19 cellular contexts compared by ENCODE assay signal in the genomic region with DNA sequence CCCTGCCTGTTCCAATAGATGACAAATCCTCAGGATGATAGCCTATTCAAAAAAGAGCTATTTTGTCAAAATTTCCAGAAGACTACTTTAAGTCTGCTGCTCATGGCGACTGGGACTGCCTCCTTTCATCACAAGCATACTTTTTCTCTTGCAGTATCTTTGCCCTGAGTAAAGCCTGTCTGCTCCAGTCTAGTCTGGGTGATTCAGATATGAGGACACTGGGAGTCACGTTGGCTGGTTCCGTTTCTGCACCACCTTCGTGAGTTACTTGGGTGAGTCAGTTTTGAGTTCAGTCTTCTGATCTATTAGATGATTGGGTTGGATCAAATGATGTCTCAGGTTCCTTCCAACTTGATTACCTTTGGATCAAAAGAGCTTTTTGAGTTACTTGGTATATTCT.
DNase-seq lines count a peak whose midpoint lies in the region; ATAC-seq, FAIRE-seq and TF ChIP-seq lines count a peak whose summit lies in the region.
"Had no signal": no experiment of that assay in that cellular context is flagged by ENCODE, and none has a peak within 500 bp of the region (broad histone marks: within the 10 kb centered on the region; RNA-seq: fewer than 3 reads in every experiment).

No MANE protein-coding gene starts in this region.

- 86 to 89% methylated on average over 4 of the region's 4 CpGs for WGBS in tibial nerve, 2 donors

- no peaks in the 10 kb centered on the region for H3K27me3 Mint-ChIP-seq in astrocyte (ENCODE audit: low read depth, unreplicated experiment)
- H3K27me3 Mint-ChIP-seq: B cell, IgD-negative memory B cell had no signal

- no peaks in the 10 kb centered on the region for H3K36me3 ChIP-seq in astrocyte (ENCODE audit: insufficient read depth, low read length)
- no peaks in the 10 kb centered on the region for H3K36me3 ChIP-seq in parathyroid adenoma (ENCODE audit: control insufficient read depth, insufficient read depth, low read length)
- no peaks in the 10 kb centered on the region for H3K36me3 ChIP-seq in tibial nerve
- H3K36me3 ChIP-seq: BLaER1 treated with 17β-estradiol and CSF1 and Interleukin-3, amounts not matched to agents 10 nM and 100 nM had no signal

- no peak for TF ChIP-seq POLR2A in tibial nerve (IDR thresholded peaks at IDR 0.05)

- no peak for ATAC-seq in GM21529 (IDR thresholded peaks at IDR 0.05; ENCODE audit: unreplicated experiment)
- ATAC-seq: CD8-positive, alpha-beta T cell; HepG2 had no signal

- H3K9me3 Mint-ChIP-seq in astrocyte (ENCODE audit: unreplicated experiment): peaks cover 2% of the 10 kb centered on the region
- H3K9me3 Mint-ChIP-seq: IgD-negative memory B cell had no signal

- no peaks in the 10 kb centered on the region for H3K4me1 ChIP-seq in astrocyte (ENCODE audit: insufficient read depth, low read length)
- H3K4me1 ChIP-seq in parathyroid adenoma: peaks cover 5% of the 10 kb centered on the region
- H3K4me1 ChIP-seq in tibial nerve: no peaks in the 10 kb centered on the region

- H3K4me3 ChIP-seq in astrocyte (ENCODE audit: insufficient read depth, low read depth, low read length) (no peak overlapping the region), parathyroid adenoma (ENCODE audit: low read depth, low read length) (no peak overlapping the region), tibial nerve (no peak overlapping the region)
- H3K4me3 ChIP-seq: BLaER1 treated with 17β-estradiol and CSF1 and Interleukin-3, amounts not matched to agents 10 nM and 100 nM had no signal

- H3K9ac ChIP-seq in astrocyte (ENCODE audit: low read length) (no peak overlapping the region), parathyroid adenoma (no peak overlapping the region)
- H3K9ac ChIP-seq: BLaER1 treated with 17β-estradiol and CSF1 and Interleukin-3, amounts not matched to agents 10 nM and 100 nM had no signal

- H4K20me1 ChIP-seq in astrocyte (ENCODE audit: insufficient read depth, low read length): no peaks in the 10 kb centered on the region
- H4K20me1 ChIP-seq: BLaER1 treated with 17β-estradiol and CSF1 and Interleukin-3, amounts not matched to agents 10 nM and 100 nM had no signal

- no peaks in the 10 kb centered on the region for H3K36me3 Mint-ChIP-seq in astrocyte (ENCODE audit: low read depth, unreplicated experiment)
- H3K36me3 Mint-ChIP-seq: CD8-positive, alpha-beta T cell; IgD-negative memory B cell had no signal

- H2AFZ ChIP-seq in astrocyte (ENCODE audit: low read depth, low read length) (no peak overlapping the region), parathyroid adenoma (peak overlapping the region; percentile 47)

- TF ChIP-seq CTCF in astrocyte (IDR thresholded peaks at IDR 0.05; ENCODE audit: insufficient read depth, low read depth, low read length): no peak
- TF ChIP-seq CTCF in parathyroid adenoma (IDR thresholded peaks at IDR 0.05): no peak
- TF ChIP-seq CTCF in tibial nerve (IDR thresholded peaks at IDR 0.05): no peak

- no peak overlapping the region for H3K4me3 Mint-ChIP-seq in astrocyte (ENCODE audit: unreplicated experiment)
- H3K4me3 Mint-ChIP-seq: B cell; CD8-positive, alpha-beta T cell; H9; IgD-negative memory B cell had no signal

- H3K27ac ChIP-seq in astrocyte (ENCODE audit: low read depth, low read length): no peak overlapping the region
- H3K27ac ChIP-seq in parathyroid adenoma: no peak overlapping the region
- no peak overlapping the region for H3K27ac ChIP-seq in tibial nerve
- H3K27ac ChIP-seq: BLaER1 treated with 17β-estradiol and CSF1 and Interleukin-3, amounts not matched to agents 10 nM and 100 nM had no signal

- no peak for TF ChIP-seq EP300 in tibial nerve (IDR thresholded peaks at IDR 0.05)

- H3K9me3 ChIP-seq in astrocyte (ENCODE audit: insufficient read depth, low read depth, low read length) (no peaks in the 10 kb centered on the region), parathyroid adenoma (ENCODE audit: control insufficient read depth, low read length) (no peaks in the 10 kb centered on the region), tibial nerve (no peaks in the 10 kb centered on the region)
- H3K9me3 ChIP-seq: BLaER1 treated with 17β-estradiol and CSF1 and Interleukin-3, amounts not matched to agents 10 nM and 100 nM had no signal

- H3K4me2 ChIP-seq in astrocyte (ENCODE audit: low read length) (no peak overlapping the region), parathyroid adenoma (ENCODE audit: low read length) (no peak overlapping the region)
- H3K4me2 ChIP-seq: BLaER1 treated with 17β-estradiol and CSF1 and Interleukin-3, amounts not matched to agents 10 nM and 100 nM had no signal

- no peak for FAIRE-seq in astrocyte (lab: Jason Lieb, UNC)
- FAIRE-seq: GM12891, GM19239, H1, HepG2 had no signal

- DNase-seq in RKO (ENCODE audit: low spot score): peak; percentile 32
- no peak for DNase-seq in astrocyte (ENCODE audit: low read depth)
- no peak for DNase-seq in tibial nerve (ENCODE audit: low spot score in 2 of 2)
- DNase-seq in T-helper 2 cell: no peak
- DNase-seq in activated T-cell treated with anti-CD3 and anti-CD28 coated beads for 4 hours: no peak
- DNase-seq: Calu3; CD8-positive, alpha-beta T cell; DND-41; EL; H9 had no signal

- H3K27me3 ChIP-seq in astrocyte (ENCODE audit: insufficient read depth, low read length) (no peaks in the 10 kb centered on the region), parathyroid adenoma (ENCODE audit: control insufficient read depth, insufficient read depth, low read length) (no peaks in the 10 kb centered on the region), tibial nerve (no peaks in the 10 kb centered on the region)
- H3K27me3 ChIP-seq: BLaER1 treated with 17β-estradiol and CSF1 and Interleukin-3, amounts not matched to agents 10 nM and 100 nM had no signal

- peak overlapping the region; percentile 91 for H3K27ac Mint-ChIP-seq in astrocyte (ENCODE audit: unreplicated experiment)
- H3K27ac Mint-ChIP-seq: B cell; CD8-positive, alpha-beta T cell; H9; IgD-negative memory B cell had no signal

- H3K79me2 ChIP-seq in astrocyte (ENCODE audit: insufficient read depth, low read length) (no peaks in the 10 kb centered on the region), parathyroid adenoma (no peaks in the 10 kb centered on the region)

- peaks cover 31% of the 10 kb centered on the region for H3K4me1 Mint-ChIP-seq in astrocyte (ENCODE audit: low read depth, unreplicated experiment)
- H3K4me1 Mint-ChIP-seq: B cell, H9, IgD-negative memory B cell had no signal
